In genomic region chr2:175576270-175576669, GRCh38 we compare ENCODE assay signal across 24 cellular contexts.
DNase-seq lines count a peak whose midpoint lies in the region; ATAC-seq and TF ChIP-seq lines count a peak whose summit lies in the region.
"Had no signal": no experiment of that assay in that cellular context is flagged by ENCODE, and none has a peak within 500 bp of the region (broad histone marks: within the 10 kb centered on the region; RNA-seq: fewer than 3 reads in every experiment).

No MANE protein-coding gene starts in this region.

- H3K4me3 ChIP-seq in Karpas-422 (ENCODE audit: low read length): no peak overlapping the region
- no peak overlapping the region for H3K4me3 ChIP-seq in neural progenitor cell
- no peak overlapping the region for H3K4me3 ChIP-seq in right cardiac atrium (ENCODE audit: low read length)
- H3K4me3 ChIP-seq: ascending aorta, esophagus squamous epithelium, MG63, SJCRH30, spleen, thoracic aorta had no signal

- H3K27me3 ChIP-seq in Karpas-422 (ENCODE audit: low read length) (no peaks in the 10 kb centered on the region), neural progenitor cell (no peaks in the 10 kb centered on the region), right cardiac atrium (ENCODE audit: control insufficient read depth, insufficient read depth) (no peaks in the 10 kb centered on the region)
- H3K27me3 ChIP-seq: ascending aorta, esophagus squamous epithelium, MG63, SJCRH30, spleen had no signal

- H3K36me3 ChIP-seq in Karpas-422 (ENCODE audit: insufficient read depth, low read length) (no peaks in the 10 kb centered on the region), neural progenitor cell (no peaks in the 10 kb centered on the region)
- H3K36me3 ChIP-seq: ascending aorta, esophagus squamous epithelium, MG63, SJCRH30, spleen, thoracic aorta, WERI-Rb-1 had no signal

- H3K27ac ChIP-seq in Karpas-422 (ENCODE audit: low read length): no peak overlapping the region
- H3K27ac ChIP-seq in neural progenitor cell: no peak overlapping the region
- no peak overlapping the region for H3K27ac ChIP-seq in right cardiac atrium (ENCODE audit: low read length)
- H3K27ac ChIP-seq: ascending aorta, esophagus squamous epithelium, SJCRH30, spleen, thoracic aorta, WERI-Rb-1 had no signal

- no peaks in the 10 kb centered on the region for H3K9me3 ChIP-seq in Karpas-422 (ENCODE audit: low read length)
- no peaks in the 10 kb centered on the region for H3K9me3 ChIP-seq in neural progenitor cell (ENCODE audit: low read depth)
- H3K9me3 ChIP-seq in right cardiac atrium (ENCODE audit: control insufficient read depth, low read length): no peaks in the 10 kb centered on the region
- H3K9me3 ChIP-seq: ascending aorta, Caco-2, esophagus squamous epithelium, MG63, SJCRH30, spleen, thoracic aorta had no signal

- H4K20me1 ChIP-seq in Karpas-422 (ENCODE audit: insufficient read depth, low read depth, low read length) (no peaks in the 10 kb centered on the region), neural progenitor cell (ENCODE audit: low read depth) (no peaks in the 10 kb centered on the region)

- no peaks in the 10 kb centered on the region for H3K9me3 Mint-ChIP-seq in neural progenitor cell
- H3K9me3 Mint-ChIP-seq: activated T-cell treated with anti-CD3 and anti-CD28 coated beads, Interleukin-2, amount 50 U/mL, for 24 hours; central memory CD8-positive, alpha-beta T cell; T-helper 1 cell treated with Interleukin-12 subunit alpha and Interleukin-12 subunit beta and Interleukin-4 antibody, amounts not matched to agents 30 μg/mL and 1 μg/mL, for 36 hours had no signal

- H3F3A ChIP-seq in neural progenitor cell (ENCODE audit: low read depth): no peaks in the 10 kb centered on the region

- ATAC-seq in GM19328 (IDR thresholded peaks at IDR 0.05; ENCODE audit: unreplicated experiment) (peak; percentile 8), HG02642 (IDR thresholded peaks at IDR 0.05; ENCODE audit: poor library complexity, unreplicated experiment) (peak; percentile 15), right cardiac atrium (no peak), omental fat pad (ENCODE audit: low FRiP score) (no peak)

- H3K36me3 Mint-ChIP-seq in neural progenitor cell: no peaks in the 10 kb centered on the region

- no peaks in the 10 kb centered on the region for H3K9me2 ChIP-seq in Karpas-422 (replicated peaks; ENCODE audit: insufficient read depth, low read length)

- H3K4me3 Mint-ChIP-seq in neural progenitor cell: no peak overlapping the region
- H3K4me3 Mint-ChIP-seq: activated T-cell treated with anti-CD3 and anti-CD28 coated beads, Interleukin-2, amount 50 U/mL, for 24 hours; central memory CD8-positive, alpha-beta T cell; T-helper 1 cell treated with Interleukin-12 subunit alpha and Interleukin-12 subunit beta and Interleukin-4 antibody, amounts not matched to agents 30 μg/mL and 1 μg/mL, for 36 hours had no signal

- TF ChIP-seq CTCF in neural progenitor cell (IDR thresholded peaks at IDR 0.05): no peak
- no peak for TF ChIP-seq CTCF in omental fat pad (IDR thresholded peaks at IDR 0.05)

- peak overlapping the region; percentile 33 for H3K27ac Mint-ChIP-seq in neural progenitor cell
- H3K27ac Mint-ChIP-seq: activated T-cell treated with anti-CD3 and anti-CD28 coated beads, Interleukin-2, amount 50 U/mL, for 24 hours; T-helper 1 cell treated with Interleukin-12 subunit alpha and Interleukin-12 subunit beta and Interleukin-4 antibody, amounts not matched to agents 30 μg/mL and 1 μg/mL, for 36 hours had no signal

- H3K9ac ChIP-seq in Karpas-422 (ENCODE audit: low read length) (no peak overlapping the region), neural progenitor cell (no peak overlapping the region)

- intact Hi-C loops in right cardiac atrium (cut with DNase I): no loop called here

- WGBS in right cardiac atrium: 82% methylated on average over 2 of the region's 2 CpGs

- peak overlapping the region; percentile 27 for H3K4me2 ChIP-seq in Karpas-422 (ENCODE audit: low read depth, low read length, poor library complexity, severe bottlenecking)
- no peak overlapping the region for H3K4me2 ChIP-seq in neural progenitor cell

- H3K4me1 Mint-ChIP-seq in neural progenitor cell: peaks cover 38% of the 10 kb centered on the region

- H3K4me1 ChIP-seq in Karpas-422 (ENCODE audit: low read length) (peaks cover 21% of the 10 kb centered on the region), neural progenitor cell (peaks cover 21% of the 10 kb centered on the region), right cardiac atrium (ENCODE audit: control insufficient read depth, insufficient read depth, low read length) (no peaks in the 10 kb centered on the region)
- H3K4me1 ChIP-seq: ascending aorta, Caco-2, esophagus squamous epithelium had no signal

- peaks cover 8% of the 10 kb centered on the region for H3K27me3 Mint-ChIP-seq in neural progenitor cell (ENCODE audit: insufficient read depth, low read depth)

- H2AFZ ChIP-seq in Karpas-422 (ENCODE audit: low read length) (no peak overlapping the region), neural progenitor cell (replicated peaks) (peak overlapping the region; percentile 77)

- no peaks in the 10 kb centered on the region for H3K79me2 ChIP-seq in Karpas-422 (ENCODE audit: low read length)
- H3K79me2 ChIP-seq in neural progenitor cell (ENCODE audit: low read depth): no peaks in the 10 kb centered on the region

- DNase-seq in Karpas-422: no peak
- no peak for DNase-seq in neural progenitor cell (ENCODE audit: low spot score)
- no peak for DNase-seq in right cardiac atrium
- no peak for DNase-seq in omental fat pad (ENCODE audit: low spot score)
- no peak for DNase-seq in anterior cingulate cortex (lab: John Stamatoyannopoulos, UW)
- DNase-seq: activated CD4-positive, alpha-beta T cell treated with anti-CD3 and anti-CD28 coated beads, Interleukin-2, amount 50 U/mL, for 4 hours; activated naive CD4-positive, alpha-beta T cell treated with Interleukin-2 at 50 U/mL for 16 hours; activated T-cell treated with anti-CD3 and anti-CD28 coated beads, Interleukin-2, amount 50 U/mL, for 24 hours; Caco-2; esophagus squamous epithelium; HCEC 1CT; left cardiac atrium; midbrain; spleen; stimulated activated CD8-positive, alpha-beta memory T cell treated with anti-CD3 and anti-CD28 coated beads, Interleukin-4, amount 100 ng/mL, for 48 hours; WERI-Rb-1 had no signal

Comparison
In these comparisons a context has a peak if more than half of its experiments do, and no peak if none do; other contexts are left out.
1. ATAC-seq: peak in GM19328 (single experiment) and HG02642 (single experiment); none in right cardiac atrium (0 of 2) and omental fat pad (single experiment).